ENCODE assay signal across 1 cellular context in genomic region chr22:20021196-20022181, GRCh38.
TF ChIP-seq lines count a peak whose summit lies in the region.

No MANE protein-coding gene starts in this region.

TF ChIP-seq in HepG2, 621 proteins besides CTCF, POLR2A, EP300 and RAD21 (continued from another document and continues in another):
- TF ChIP-seq, protein P1, sequence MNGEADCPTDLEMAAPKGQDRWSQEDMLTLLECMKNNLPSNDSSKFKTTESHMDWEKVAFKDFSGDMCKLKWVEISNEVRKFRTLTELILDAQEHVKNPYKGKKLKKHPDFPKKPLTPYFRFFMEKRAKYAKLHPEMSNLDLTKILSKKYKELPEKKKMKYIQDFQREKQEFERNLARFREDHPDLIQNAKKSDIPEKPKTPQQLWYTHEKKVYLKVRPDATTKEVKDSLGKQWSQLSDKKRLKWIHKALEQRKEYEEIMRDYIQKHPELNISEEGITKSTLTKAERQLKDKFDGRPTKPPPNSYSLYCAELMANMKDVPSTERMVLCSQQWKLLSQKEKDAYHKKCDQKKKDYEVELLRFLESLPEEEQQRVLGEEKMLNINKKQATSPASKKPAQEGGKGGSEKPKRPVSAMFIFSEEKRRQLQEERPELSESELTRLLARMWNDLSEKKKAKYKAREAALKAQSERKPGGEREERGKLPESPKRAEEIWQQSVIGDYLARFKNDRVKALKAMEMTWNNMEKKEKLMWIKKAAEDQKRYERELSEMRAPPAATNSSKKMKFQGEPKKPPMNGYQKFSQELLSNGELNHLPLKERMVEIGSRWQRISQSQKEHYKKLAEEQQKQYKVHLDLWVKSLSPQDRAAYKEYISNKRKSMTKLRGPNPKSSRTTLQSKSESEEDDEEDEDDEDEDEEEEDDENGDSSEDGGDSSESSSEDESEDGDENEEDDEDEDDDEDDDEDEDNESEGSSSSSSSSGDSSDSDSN (CRISPR knock-in tag; IDR thresholded peaks at IDR 0.05): peak; percentile 6; the same call in 1 of the 2 replicates
- 0 out of 2 replicates have a peak, but pooled peaks have one; percentile 23 for TF ChIP-seq NPAS2 (CRISPR knock-in tag; IDR thresholded peaks at IDR 0.05; ENCODE audit: borderline replicate concordance)
- TF ChIP-seq FOXJ3 (CRISPR knock-in tag; IDR thresholded peaks at IDR 0.05; ENCODE audit: borderline replicate concordance): no peak
- 0 out of 2 replicates have a peak, but pooled peaks have one; percentile 23 for TF ChIP-seq GATAD2A (CRISPR knock-in tag; IDR thresholded peaks at IDR 0.05)
- no peak for TF ChIP-seq ZSCAN12 (CRISPR knock-in tag; IDR thresholded peaks at IDR 0.05)
- TF ChIP-seq CBFB (CRISPR knock-in tag; IDR thresholded peaks at IDR 0.05): no peak
- TF ChIP-seq RARA (CRISPR knock-in tag; IDR thresholded peaks at IDR 0.05): peak; percentile 10; the same call in 1 of the 2 replicates
- TF ChIP-seq ZNF614 (CRISPR knock-in tag; IDR thresholded peaks at IDR 0.05; ENCODE audit: borderline replicate concordance): 0 out of 2 replicates have a peak, but pooled peaks have one; percentile 17
- 0 out of 2 replicates have a peak, but pooled peaks have one; percentile 51 for TF ChIP-seq HOXA5 (CRISPR knock-in tag; IDR thresholded peaks at IDR 0.05)
- peak; percentile 12; the same call in 1 of the 2 replicates for TF ChIP-seq FOSL1 (CRISPR knock-in tag; IDR thresholded peaks at IDR 0.05; ENCODE audit: borderline replicate concordance)
- no peak for TF ChIP-seq ZKSCAN1 (IDR thresholded peaks at IDR 0.05; ENCODE audit: low read length)
- TF ChIP-seq PHF8 (CRISPR knock-in tag; IDR thresholded peaks at IDR 0.05): peak; percentile 48
- peak; percentile 24; the same call in 1 of the 2 replicates for TF ChIP-seq YEATS4 (CRISPR knock-in tag; IDR thresholded peaks at IDR 0.05; ENCODE audit: borderline replicate concordance)
- TF ChIP-seq THAP11 (CRISPR knock-in tag; IDR thresholded peaks at IDR 0.05): no peak
- TF ChIP-seq AHDC1 (CRISPR knock-in tag; IDR thresholded peaks at IDR 0.05; ENCODE audit: borderline replicate concordance): no peak
- TF ChIP-seq AGO2 (optimal IDR thresholded peaks at IDR 0.05; ENCODE audit: low read depth, low read length): peak; percentile 72
- no peak for TF ChIP-seq RBM22 (optimal IDR thresholded peaks at IDR 0.05; ENCODE audit: low read length)
- TF ChIP-seq RXRB (CRISPR knock-in tag; IDR thresholded peaks at IDR 0.05; ENCODE audit: borderline replicate concordance): no peak
- 0 out of 2 replicates have a peak, but pooled peaks have one; percentile 30 for TF ChIP-seq FLYWCH1 (CRISPR knock-in tag; IDR thresholded peaks at IDR 0.05)
- no peak for TF ChIP-seq SUZ12 (IDR thresholded peaks at IDR 0.05; ENCODE audit: low read depth, low read length)
- peak; percentile 25; the same call in 1 of the 2 replicates for TF ChIP-seq ZNF547 (CRISPR knock-in tag; IDR thresholded peaks at IDR 0.05)
- TF ChIP-seq, protein P2, sequence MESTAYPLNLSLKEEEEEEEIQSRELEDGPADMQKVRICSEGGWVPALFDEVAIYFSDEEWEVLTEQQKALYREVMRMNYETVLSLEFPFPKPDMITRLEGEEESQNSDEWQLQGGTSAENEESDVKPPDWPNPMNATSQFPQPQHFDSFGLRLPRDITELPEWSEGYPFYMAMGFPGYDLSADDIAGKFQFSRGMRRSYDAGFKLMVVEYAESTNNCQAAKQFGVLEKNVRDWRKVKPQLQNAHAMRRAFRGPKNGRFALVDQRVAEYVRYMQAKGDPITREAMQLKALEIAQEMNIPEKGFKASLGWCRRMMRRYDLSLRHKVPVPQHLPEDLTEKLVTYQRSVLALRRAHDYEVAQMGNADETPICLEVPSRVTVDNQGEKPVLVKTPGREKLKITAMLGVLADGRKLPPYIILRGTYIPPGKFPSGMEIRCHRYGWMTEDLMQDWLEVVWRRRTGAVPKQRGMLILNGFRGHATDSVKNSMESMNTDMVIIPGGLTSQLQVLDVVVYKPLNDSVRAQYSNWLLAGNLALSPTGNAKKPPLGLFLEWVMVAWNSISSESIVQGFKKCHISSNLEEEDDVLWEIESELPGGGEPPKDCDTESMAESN (CRISPR knock-in tag; conservative IDR thresholded peaks at IDR 0.05): 0 out of 2 replicates have a peak, but pooled peaks have one; percentile 2
- no peak for TF ChIP-seq ARHGAP35 (CRISPR knock-in tag; IDR thresholded peaks at IDR 0.05; ENCODE audit: borderline replicate concordance)
- no peak for TF ChIP-seq ZNF468 (CRISPR knock-in tag; IDR thresholded peaks at IDR 0.05)
- TF ChIP-seq AKAP8 (CRISPR knock-in tag; IDR thresholded peaks at IDR 0.05): no peak
- TF ChIP-seq TEAD3 (CRISPR knock-in tag; optimal IDR thresholded peaks at IDR 0.05; ENCODE audit: borderline replicate concordance): peak; percentile 59
- TF ChIP-seq ZNF274 (CRISPR knock-in tag; IDR thresholded peaks at IDR 0.05): peak; percentile 45
- TF ChIP-seq ZNF709 (CRISPR knock-in tag; IDR thresholded peaks at IDR 0.05): peak; percentile 71; the same call in 1 of the 2 replicates
- no peak for TF ChIP-seq PHF21A (CRISPR knock-in tag; IDR thresholded peaks at IDR 0.05)
- no peak for TF ChIP-seq HOXA3 (CRISPR knock-in tag; IDR thresholded peaks at IDR 0.05)
- 0 out of 2 replicates have a peak, but pooled peaks have one; percentile 32 for TF ChIP-seq ZNF430 (CRISPR knock-in tag; IDR thresholded peaks at IDR 0.05)
- no peak for TF ChIP-seq TEF (CRISPR knock-in tag; IDR thresholded peaks at IDR 0.05)
- 0 out of 2 replicates have a peak, but pooled peaks have one; percentile 8 for TF ChIP-seq PAXIP1 (CRISPR knock-in tag; conservative IDR thresholded peaks at IDR 0.05)
- peak; percentile 49; the same call in 1 of the 2 replicates for TF ChIP-seq ZNF256 (CRISPR knock-in tag; conservative IDR thresholded peaks at IDR 0.05)
- TF ChIP-seq TFE3 (CRISPR knock-in tag; IDR thresholded peaks at IDR 0.05): peak; percentile 83
- TF ChIP-seq ZNF589 (CRISPR knock-in tag; conservative IDR thresholded peaks at IDR 0.05): no peak
- peak; percentile 61 for TF ChIP-seq ASH2L (IDR thresholded peaks at IDR 0.05; ENCODE audit: insufficient read length, low read depth, low read length)
- TF ChIP-seq RFXAP (CRISPR knock-in tag; IDR thresholded peaks at IDR 0.05; ENCODE audit: borderline replicate concordance): peak; percentile 36; the same call in 1 of the 2 replicates
